12 cellular contexts compared by ENCODE assay signal in genomic region chr12:27143676-27144075, GRCh38.
DNase-seq lines count a peak whose midpoint lies in the region; ATAC-seq, FAIRE-seq and TF ChIP-seq lines count a peak whose summit lies in the region.
"Had no signal": no experiment of that assay in that cellular context is flagged by ENCODE, and none has a peak within 500 bp of the region (broad histone marks: within the 10 kb centered on the region; RNA-seq: fewer than 3 reads in every experiment).

No MANE protein-coding gene starts in this region.

- POLR2A ChIA-PET in CD4-positive, alpha-beta memory T cell (lab: Charles Lee; ENCODE audit: partially characterized antibody): no interaction called here

- peaks cover 9% of the 10 kb centered on the region for H3K4me1 ChIP-seq in CD4-positive, alpha-beta memory T cell (ENCODE audit: insufficient read depth, low read length)
- no peaks in the 10 kb centered on the region for H3K4me1 ChIP-seq in astrocyte (ENCODE audit: insufficient read depth, low read length)
- H3K4me1 ChIP-seq in prostate gland (replicated peaks): no peaks in the 10 kb centered on the region
- no peaks in the 10 kb centered on the region for H3K4me1 ChIP-seq in colonic mucosa

- CTCF ChIA-PET in CD4-positive, alpha-beta memory T cell (lab: Charles Lee; ENCODE audit: partially characterized antibody): interaction anchor here (0.8 to 2.3 kb wide), 4 partner anchors 13 to 334 kb away, joined by 3 to 7 read pairs (median 3); no protein-coding TSS in a partner anchor

- H3K9me3 ChIP-seq in CD4-positive, alpha-beta memory T cell (ENCODE audit: control insufficient read depth in 1 of 2, low read length in 2 of 2): no peaks in the 10 kb centered on the region
- H3K9me3 ChIP-seq in KOPT-K1 (ENCODE audit: insufficient read depth, low read length, poor library complexity, severe bottlenecking): no peaks in the 10 kb centered on the region
- H3K9me3 ChIP-seq in astrocyte (ENCODE audit: insufficient read depth, low read depth, low read length): no peaks in the 10 kb centered on the region
- H3K9me3 ChIP-seq in prostate gland: no peaks in the 10 kb centered on the region
- H3K9me3 ChIP-seq in colonic mucosa: no peaks in the 10 kb centered on the region

- no peak overlapping the region for H3K9ac ChIP-seq in astrocyte (ENCODE audit: low read length)
- H3K9ac ChIP-seq in colonic mucosa (ENCODE audit: low read depth in 2 of 2, low read length in 2 of 2): no peak overlapping the region

- H3K27ac ChIP-seq in CD4-positive, alpha-beta memory T cell (ENCODE audit: low read depth, low read length): no peak overlapping the region
- peak overlapping the region; percentile 81 for H3K27ac ChIP-seq in KOPT-K1 (ENCODE audit: low read depth, low read length, poor library complexity, severe bottlenecking)
- H3K27ac ChIP-seq in astrocyte (ENCODE audit: low read depth, low read length): no peak overlapping the region
- no peak overlapping the region for H3K27ac ChIP-seq in prostate gland
- H3K27ac ChIP-seq in colonic mucosa: no peak overlapping the region
- H3K27ac ChIP-seq: cardiac muscle cell had no signal

- TF ChIP-seq CTCF in astrocyte (IDR thresholded peaks at IDR 0.05; ENCODE audit: insufficient read depth, low read depth, low read length) (no peak), natural killer cell (IDR thresholded peaks at IDR 0.05) (no peak), prostate gland (IDR thresholded peaks at IDR 0.05) (no peak), colonic mucosa (IDR thresholded peaks at IDR 0.05) (no peak)

- 42% methylated on average over 1 of the region's 1 CpG for WGBS in prostate gland

- no peaks in the 10 kb centered on the region for H3K9me3 Mint-ChIP-seq in CD4-positive, alpha-beta memory T cell
- H3K9me3 Mint-ChIP-seq in astrocyte (ENCODE audit: unreplicated experiment): no peaks in the 10 kb centered on the region
- no peaks in the 10 kb centered on the region for H3K9me3 Mint-ChIP-seq in natural killer cell

- H3K4me3 ChIP-seq in CD4-positive, alpha-beta memory T cell (ENCODE audit: low read length in 2 of 2): no peak overlapping the region
- H3K4me3 ChIP-seq in astrocyte (ENCODE audit: insufficient read depth, low read depth, low read length): no peak overlapping the region
- no peak overlapping the region for H3K4me3 ChIP-seq in prostate gland
- no peak overlapping the region for H3K4me3 ChIP-seq in colonic mucosa
- H3K4me3 ChIP-seq: cardiac muscle cell had no signal

- peak overlapping the region in 4 of 7 donors; percentile 36 to 74 (median 58) for H3K27ac Mint-ChIP-seq in CD4-positive, alpha-beta memory T cell
- H3K27ac Mint-ChIP-seq in astrocyte (ENCODE audit: unreplicated experiment): peak overlapping the region; percentile 8
- H3K27ac Mint-ChIP-seq in natural killer cell: peak overlapping the region; percentile 68 to 73

- DNase-seq in CD4-positive, alpha-beta memory T cell: peak in 1 of 5 donors; percentile 5
- no peak for DNase-seq in astrocyte (ENCODE audit: low read depth)
- no peak for DNase-seq in natural killer cell
- DNase-seq in prostate gland (ENCODE audit: low spot score): no peak
- DNase-seq in NCI-H524 treated with DMSO at 0.1 percent for 48 hours (lab: John Stamatoyannopoulos, UW): no peak
- DNase-seq in colonic mucosa: no peak
- DNase-seq: foreskin fibroblast, kidney glomerular epithelial cell, NCI-H2107, T1000 had no signal

- no peaks in the 10 kb centered on the region for H3K27me3 ChIP-seq in CD4-positive, alpha-beta memory T cell (ENCODE audit: insufficient read depth, low read length)
- no peaks in the 10 kb centered on the region for H3K27me3 ChIP-seq in astrocyte (ENCODE audit: insufficient read depth, low read length)
- H3K27me3 ChIP-seq in prostate gland (replicated peaks; ENCODE audit: insufficient read depth): no peaks in the 10 kb centered on the region
- H3K27me3 ChIP-seq in colonic mucosa: no peaks in the 10 kb centered on the region
- H3K27me3 ChIP-seq: cardiac muscle cell had no signal

- H3K36me3 Mint-ChIP-seq in CD4-positive, alpha-beta memory T cell: no peaks in the 10 kb centered on the region
- no peaks in the 10 kb centered on the region for H3K36me3 Mint-ChIP-seq in astrocyte (ENCODE audit: low read depth, unreplicated experiment)
- no peaks in the 10 kb centered on the region for H3K36me3 Mint-ChIP-seq in natural killer cell

- no peaks in the 10 kb centered on the region for H3K36me3 ChIP-seq in CD4-positive, alpha-beta memory T cell (ENCODE audit: insufficient read depth, low read length)
- H3K36me3 ChIP-seq in KOPT-K1 (ENCODE audit: insufficient read depth, low read length) (no peaks in the 10 kb centered on the region), astrocyte (ENCODE audit: insufficient read depth, low read length) (no peaks in the 10 kb centered on the region), prostate gland (no peaks in the 10 kb centered on the region), colonic mucosa (no peaks in the 10 kb centered on the region)
- H3K36me3 ChIP-seq: cardiac muscle cell had no signal

- H3K4me2 ChIP-seq in astrocyte (ENCODE audit: low read length): peak overlapping the region; percentile 3

- H3K4me1 Mint-ChIP-seq in CD4-positive, alpha-beta memory T cell: peaks cover 4 to 14% (median 9%) of the 10 kb centered on the region in 4 donors
- H3K4me1 Mint-ChIP-seq in astrocyte (ENCODE audit: low read depth, unreplicated experiment) (peaks cover 7% of the 10 kb centered on the region), natural killer cell (peaks cover 8 to 13% of the 10 kb centered on the region in 2 donors)

- no peaks in the 10 kb centered on the region for H3K79me2 ChIP-seq in astrocyte (ENCODE audit: insufficient read depth, low read length)

- TF ChIP-seq POLR2A in prostate gland (IDR thresholded peaks at IDR 0.05): no peak

- intact Hi-C loops in CD4-positive, alpha-beta memory T cell (cut with micrococcal nuclease): loop anchor here (5.0 kb wide), 2 partner anchors 94 to 164 kb away; no protein-coding TSS in a partner anchor
- intact Hi-C loops in natural killer cell (cut with micrococcal nuclease) (no loop called here), prostate gland (cut with DNase I) (loop anchor here (5.0 kb wide), 1 partner anchor 121 kb away; the partner anchor contains the start of gene MED21), colonic mucosa (cut with DNase I) (loop anchor here (5.0 to 10.0 kb wide), 2 partner anchors 116 to 161 kb away; no protein-coding TSS in a partner anchor)

- FAIRE-seq in astrocyte (lab: Jason Lieb, UNC): no peak

- H2AFZ ChIP-seq in astrocyte (ENCODE audit: low read depth, low read length): no peak overlapping the region

- H3K27me3 Mint-ChIP-seq in CD4-positive, alpha-beta memory T cell: no peaks in the 10 kb centered on the region
- H3K27me3 Mint-ChIP-seq in astrocyte (ENCODE audit: low read depth, unreplicated experiment) (no peaks in the 10 kb centered on the region), natural killer cell (ENCODE audit: low read depth in 2 of 2) (no peaks in the 10 kb centered on the region)

- peak overlapping the region; percentile 30 to 82 (median 71) for H3K4me3 Mint-ChIP-seq in CD4-positive, alpha-beta memory T cell
- H3K4me3 Mint-ChIP-seq in astrocyte (ENCODE audit: unreplicated experiment): no peak overlapping the region
- peak overlapping the region; percentile 65 for H3K4me3 Mint-ChIP-seq in natural killer cell

- no peaks in the 10 kb centered on the region for H4K20me1 ChIP-seq in astrocyte (ENCODE audit: insufficient read depth, low read length)

- ATAC-seq in natural killer cell: peak in 1 of 3 donors; percentile 36

Comparison
In these comparisons a context has a peak if more than half of its experiments do, and no peak if none do; other contexts are left out.
1. H3K27ac Mint-ChIP-seq: peak in every context shown above with its lines; median percentile 70 in natural killer cell; 58 in CD4-positive, alpha-beta memory T cell; 8 in astrocyte.